In the genomic region with DNA sequence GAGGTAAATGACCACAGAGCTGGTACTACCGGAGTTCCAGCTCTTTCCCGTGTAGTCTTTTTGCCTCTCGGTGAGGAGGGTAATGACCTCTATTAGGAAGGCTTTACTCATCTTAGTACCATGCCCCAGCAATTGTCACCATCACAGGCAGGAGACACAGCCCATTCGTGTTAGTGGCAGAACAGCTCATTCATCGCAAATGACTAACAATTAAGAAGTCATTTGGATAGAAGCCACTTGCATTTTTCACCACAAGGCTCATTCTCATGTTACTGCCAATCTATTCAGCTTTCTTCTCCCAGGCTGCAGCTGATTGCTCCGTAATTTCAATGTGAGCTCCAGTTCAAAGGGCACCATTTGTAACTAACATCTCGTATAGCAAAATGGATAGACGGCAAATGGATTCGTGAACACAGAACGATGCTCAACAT, we compare ENCODE assay signal across 13 cellular contexts.
DNase-seq lines count a peak whose midpoint lies in the region; ATAC-seq, FAIRE-seq and TF ChIP-seq lines count a peak whose summit lies in the region.
"Had no signal": no experiment of that assay in that cellular context is flagged by ENCODE, and none has a peak within 500 bp of the region (broad histone marks: within the 10 kb centered on the region; RNA-seq: fewer than 3 reads in every experiment).

No MANE protein-coding gene starts in this region.

- no peak overlapping the region for H3K27ac Mint-ChIP-seq in naive thymus-derived CD8-positive, alpha-beta T cell
- H3K27ac Mint-ChIP-seq: natural killer cell treated with Interleukin-12 subunit alpha and Interleukin-12 subunit beta and Interleukin-15 and Interleukin-18, amount 100 ng/mL, for 72 hours had no signal

- POLR2A ChIA-PET in naive thymus-derived CD8-positive, alpha-beta T cell (lab: Charles Lee), result no interaction called here

- H3K4me1 ChIP-seq in RWPE2 (ENCODE audit: insufficient read depth, poor library complexity, severe bottlenecking), result peaks cover 8% of the 10 kb centered on the region
- no peaks in the 10 kb centered on the region for H3K4me1 ChIP-seq in right atrium auricular region
- H3K4me1 ChIP-seq: upper lobe of right lung had no signal

- H3K9me3 Mint-ChIP-seq in naive thymus-derived CD8-positive, alpha-beta T cell, result peaks cover 0 to 10% (median 6%) of the 10 kb centered on the region in 9 donors

- H3K36me3 ChIP-seq in RWPE2 (ENCODE audit: low read depth) (no peaks in the 10 kb centered on the region), right atrium auricular region (no peaks in the 10 kb centered on the region)
- H3K36me3 ChIP-seq: upper lobe of right lung had no signal

- H3K9me3 ChIP-seq in RWPE2 (ENCODE audit: severe bottlenecking), result no peaks in the 10 kb centered on the region
- no peaks in the 10 kb centered on the region for H3K9me3 ChIP-seq in right atrium auricular region
- H3K9me3 ChIP-seq: upper lobe of right lung had no signal

- no peak overlapping the region for H3K4me3 Mint-ChIP-seq in naive thymus-derived CD8-positive, alpha-beta T cell
- H3K4me3 Mint-ChIP-seq: natural killer cell treated with Interleukin-12 subunit alpha and Interleukin-12 subunit beta and Interleukin-15 and Interleukin-18, amount 100 ng/mL, for 72 hours had no signal

- TF ChIP-seq CTCF in RWPE2 (IDR thresholded peaks at IDR 0.05; ENCODE audit: poor library complexity, severe bottlenecking), result no peak
- TF ChIP-seq CTCF in right atrium auricular region (IDR thresholded peaks at IDR 0.05), result no peak

- H3K36me3 Mint-ChIP-seq in naive thymus-derived CD8-positive, alpha-beta T cell, result peaks cover 0 to 4% (median 0%) of the 10 kb centered on the region in 3 donors
- H3K36me3 Mint-ChIP-seq: natural killer cell treated with Interleukin-12 subunit alpha and Interleukin-12 subunit beta and Interleukin-15 and Interleukin-18, amount 100 ng/mL, for 72 hours had no signal

- H3K27me3 ChIP-seq in RWPE2 (ENCODE audit: insufficient read depth, poor library complexity, severe bottlenecking) (no peaks in the 10 kb centered on the region), right atrium auricular region (no peaks in the 10 kb centered on the region)
- H3K27me3 ChIP-seq: upper lobe of right lung had no signal

- no peak overlapping the region for H3K4me3 ChIP-seq in RWPE2 (ENCODE audit: severe bottlenecking)
- no peak overlapping the region for H3K4me3 ChIP-seq in right atrium auricular region
- H3K4me3 ChIP-seq: smooth muscle cell, upper lobe of right lung had no signal

- DNase-seq in Daoy (ENCODE audit: low read depth) (peak; percentile 74), NCI-H128 (lab: John Stamatoyannopoulos, UW; ENCODE audit: unreplicated experiment) (peak; percentile 47), RWPE2 (ENCODE audit: low spot score) (no peak), medulla oblongata (ENCODE audit: extremely low spot score) (peak; percentile 6), frontal cortex (ENCODE audit: low spot score in 2 of 2) (no peak), right atrium auricular region (ENCODE audit: low spot score) (no peak)
- DNase-seq in naive thymus-derived CD8-positive, alpha-beta T cell, result no peak
- DNase-seq: activated T-cell treated with anti-CD3 and anti-CD28 coated beads for 4 hours, upper lobe of right lung had no signal

- H3K4me1 Mint-ChIP-seq in naive thymus-derived CD8-positive, alpha-beta T cell, result no peaks in the 10 kb centered on the region

- ATAC-seq in RWPE2 (ENCODE audit: low read depth) (peak; percentile 70), HG03025 (IDR thresholded peaks at IDR 0.05; ENCODE audit: low FRiP score, unreplicated experiment) (no peak)
- no peak for ATAC-seq in naive thymus-derived CD8-positive, alpha-beta T cell
- ATAC-seq: natural killer cell treated with Interleukin-12 subunit alpha and Interleukin-12 subunit beta and Interleukin-15 and Interleukin-18, amount 100 ng/mL, for 72 hours; upper lobe of right lung had no signal

- FAIRE-seq in frontal cortex (lab: Jason Lieb, UNC), result no peak
- FAIRE-seq: bronchial epithelial cell had no signal

- H3K27me3 Mint-ChIP-seq in naive thymus-derived CD8-positive, alpha-beta T cell, result peaks cover 0 to 5% (median 0%) of the 10 kb centered on the region in 5 donors
- H3K27me3 Mint-ChIP-seq: natural killer cell treated with Interleukin-12 subunit alpha and Interleukin-12 subunit beta and Interleukin-15 and Interleukin-18, amount 100 ng/mL, for 72 hours had no signal

- H3K27ac ChIP-seq in RWPE2 (ENCODE audit: poor library complexity, severe bottlenecking), result peak overlapping the region; percentile 14
- no peak overlapping the region for H3K27ac ChIP-seq in right atrium auricular region
- H3K27ac ChIP-seq: upper lobe of right lung had no signal

Comparison
In these comparisons a context has a peak if more than half of its experiments do, and no peak if none do; other contexts are left out.
1. DNase-seq: peak in Daoy (single experiment), NCI-H128 (single experiment) and medulla oblongata (single experiment); none in RWPE2 (single experiment), naive thymus-derived CD8-positive, alpha-beta T cell (0 of 10), frontal cortex (0 of 2) and right atrium auricular region (single experiment).